In genomic region chr10:3319811-3320226, GRCh38 we compare ENCODE assay signal across 33 cellular contexts.
"Had no signal": no experiment of that assay in that cellular context is flagged by ENCODE, and none has a peak within 500 bp of the region (broad histone marks: within the 10 kb centered on the region; RNA-seq: fewer than 3 reads in every experiment).

No MANE protein-coding gene starts in this region.

- DNase-seq: Karpas-422, Kasumi-1, KG1, MG63, MM.1S, MV-4-11, NCI-H1048, NCI-H1092, NCI-H1092 treated with DMSO at 0.1 percent for 48 hours, NCI-H1105, NCI-H1105 treated with DMSO at 0.1 percent for 48 hours, NCI-H1417, NCI-H1417 treated with DMSO at 0.1 percent for 48 hours, NCI-H1436, NCI-H1436 treated with DMSO at 0.1 percent for 48 hours, NCI-H146, NCI-H1694, NCI-H1694 treated with DMSO at 0.1 percent for 48 hours, NCI-H187, NCI-H187 treated with DMSO at 0.1 percent for 48 hours, NCI-H1930, NCI-H2029, NCI-H2029 treated with DMSO at 0.1 percent for 48 hours, NCI-H2081, NCI-H2081 treated with DMSO at 0.1 percent for 48 hours, NCI-H2107, NCI-H2171, NCI-H2171 treated with DMSO at 0.1 percent for 48 hours, NCI-H2227 treated with DMSO at 0.1 percent for 48 hours, NCI-H226, NCI-H345, NCI-H446, NCI-H446 treated with DMSO at 0.1 percent for 48 hours had no signal
